In the genomic region with DNA sequence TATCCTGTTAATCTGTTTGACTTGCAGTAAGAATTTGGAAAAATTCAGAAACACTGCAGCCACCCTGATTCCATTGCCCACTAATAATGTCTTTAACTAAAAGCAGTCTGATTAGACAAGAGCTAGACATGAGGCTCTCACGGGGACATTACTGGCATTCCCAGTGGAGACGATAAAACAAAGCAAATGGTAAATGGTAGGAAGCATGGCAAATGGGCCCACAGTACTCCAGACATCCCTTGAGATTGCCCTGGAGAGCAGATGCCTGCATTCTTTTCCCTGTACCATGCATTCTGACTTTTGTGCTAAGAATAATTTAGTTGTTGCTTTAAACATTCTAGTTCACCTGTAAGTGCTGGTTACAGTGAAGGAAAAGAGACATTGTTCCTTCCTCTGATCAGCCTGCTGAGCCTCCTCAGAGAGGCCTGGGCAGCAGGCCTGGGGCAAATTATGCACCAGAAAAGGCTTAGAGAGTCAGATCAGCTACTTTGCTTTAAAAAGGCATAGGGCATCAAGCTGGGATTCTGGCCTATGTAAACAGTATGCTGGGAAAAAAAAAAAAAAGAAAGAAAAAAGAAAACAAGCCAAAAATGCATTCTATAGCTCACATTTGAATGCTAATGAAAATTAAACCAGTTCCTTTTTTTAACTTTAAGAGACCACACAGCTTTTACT, we compare ENCODE assay signal across 21 cellular contexts.
DNase-seq lines count a peak whose midpoint lies in the region; ATAC-seq, FAIRE-seq and TF ChIP-seq lines count a peak whose summit lies in the region.
"Had no signal": no experiment of that assay in that cellular context is flagged by ENCODE, and none has a peak within 500 bp of the region (broad histone marks: within the 10 kb centered on the region; RNA-seq: fewer than 3 reads in every experiment).

No MANE protein-coding gene starts in this region.

- DNase-seq in ELF-1 (ENCODE audit: low read depth, low spot score) (peak; percentile 54), H1 (ENCODE audit: low read depth in 1 of 2, low spot score in 2 of 2) (peak in 1 of 2 experiments; percentile 36), iPS DF 6.9 (ENCODE audit: low read depth, low spot score) (peak; percentile 18), foreskin melanocyte (no peak), trophoblast cell (no peak)
- DNase-seq in stimulated activated effector memory CD8-positive, alpha-beta T cell treated with anti-CD3 and anti-CD28 coated beads, Interleukin-12 subunit alpha, Interleukin-12 subunit beta, amount 100 ng/mL, for 72 hours (ENCODE audit: low spot score in 2 of 2): no peak
- DNase-seq: CD4-positive, alpha-beta memory T cell; DND-41; EL; GOT3; IMR-90 had no signal

- H3K23me2 ChIP-seq in H1 (ENCODE audit: low read depth, low read length): no peaks in the 10 kb centered on the region

- H3K36me3 ChIP-seq in HUES64 (ENCODE audit: insufficient read depth, low read length) (peaks cover 2% of the 10 kb centered on the region; the same call in 1 of the 2 replicates), H1 (ENCODE audit: control insufficient read depth in 2 of 4, insufficient read depth in 4 of 4, low read length in 3 of 4) (peaks cover 0 to 5% (median 0%) of the 10 kb centered on the region in 4 experiments; a peak in 1 of 8 replicates), iPS DF 6.9 (ENCODE audit: control insufficient read depth, insufficient read depth, low read length) (no peaks in the 10 kb centered on the region), trophoblast cell (ENCODE audit: control insufficient read depth in 1 of 2, insufficient read depth in 2 of 2, low read length in 2 of 2) (no peaks in the 10 kb centered on the region)
- H3K36me3 ChIP-seq: BLaER1, HAP-1 had no signal

- peak; percentile 50 for FAIRE-seq in H1 (lab: Jason Lieb, UNC)
- FAIRE-seq: A549, G401.6, GM12891, K562 had no signal

- no peak overlapping the region for H4K12ac ChIP-seq in trophoblast cell (ENCODE audit: low read depth, low read length)

- no peak for TF ChIP-seq RAD21 in H1 (IDR thresholded peaks at IDR 0.05 in 1 of 2, conservative IDR thresholded peaks at IDR 0.05 in 1 of 2; ENCODE audit: low read depth in 2 of 2, low read length in 2 of 2)

- H3K14ac ChIP-seq in H1 (ENCODE audit: insufficient read length) (no peak overlapping the region), trophoblast cell (ENCODE audit: low read length) (no peak overlapping the region)

- no peak for TF ChIP-seq POLR2A in H1 (IDR thresholded peaks at IDR 0.05; ENCODE audit: control extremely low read depth in 1 of 2, low read depth in 2 of 2, low read length in 2 of 2)

- no peak for TF ChIP-seq EP300 in H1 (IDR thresholded peaks at IDR 0.05; ENCODE audit: borderline replicate concordance in 1 of 2, low read depth in 2 of 2, low read length in 2 of 2)

- H3K23ac ChIP-seq in H1 (ENCODE audit: insufficient read length): no peak overlapping the region
- H3K23ac ChIP-seq in trophoblast cell (ENCODE audit: low read length): no peak overlapping the region

- H2AFZ ChIP-seq in H1 (ENCODE audit: low read length) (0 out of 2 replicates have a peak overlapping the region, but pooled peaks have one; percentile 8), trophoblast cell (ENCODE audit: insufficient read depth, low read length, poor library complexity) (no peak overlapping the region)

- no peaks in the 10 kb centered on the region for H4K20me1 ChIP-seq in H1 (replicated peaks in 1 of 2; ENCODE audit: control insufficient read depth in 1 of 2, insufficient read depth in 2 of 2, low read length in 2 of 2)
- H4K20me1 ChIP-seq: BLaER1 had no signal

- H2AK5ac ChIP-seq in H1 (ENCODE audit: low read depth, low read length) (no peak overlapping the region), trophoblast cell (ENCODE audit: low read length) (no peak overlapping the region)

- H4K8ac ChIP-seq in H1 (ENCODE audit: extremely low read depth, insufficient read depth, low read length) (no peak overlapping the region), trophoblast cell (ENCODE audit: low read depth, low read length) (no peak overlapping the region)

- no peak overlapping the region for H2BK15ac ChIP-seq in H1 (ENCODE audit: low read length)

- peak overlapping the region; percentile 14 for H2BK120ac ChIP-seq in H1 (replicated peaks; ENCODE audit: low read depth, low read length)
- H2BK120ac ChIP-seq in trophoblast cell (ENCODE audit: insufficient read depth, low read length, poor library complexity): no peak overlapping the region

- CTCF ChIA-PET in H1 (lab: Charles Lee; ENCODE audit: partially characterized antibody): interaction anchor here (1.2 to 2.8 kb wide), 3 partner anchors 10 to 62 kb away, joined by 3 to 9 read pairs (median 4); no protein-coding TSS in a partner anchor

- H3K9ac ChIP-seq in HUES64 (ENCODE audit: low read depth, low read length): peak overlapping the region; percentile 44; the same call in 1 of the 2 replicates
- H3K9ac ChIP-seq in H1 (replicated peaks in 1 of 4; ENCODE audit: extremely low read depth in 1 of 4, low read depth in 3 of 4, low read length in 3 of 4): no peak overlapping the region
- no peak overlapping the region for H3K9ac ChIP-seq in trophoblast cell (ENCODE audit: low read length)
- H3K9ac ChIP-seq: BLaER1 had no signal

- peaks cover 17% of the 10 kb centered on the region for H3K9me3 Mint-ChIP-seq in stimulated activated effector memory CD8-positive, alpha-beta T cell treated with anti-CD3 and anti-CD28 coated beads, Interleukin-12 subunit alpha, Interleukin-12 subunit beta, amount 100 ng/mL, for 72 hours

- H3K27me3 ChIP-seq in HUES64 (ENCODE audit: insufficient read depth, low read length) (no peaks in the 10 kb centered on the region), H1 (replicated peaks in 1 of 4; ENCODE audit: control insufficient read depth in 3 of 4, extremely low read depth in 1 of 4, insufficient read depth in 3 of 4, low read length in 3 of 4) (no peaks in the 10 kb centered on the region; a peak in 2 of 7 replicates), iPS DF 6.9 (ENCODE audit: control insufficient read depth, insufficient read depth, low read length) (no peaks in the 10 kb centered on the region), trophoblast cell (ENCODE audit: insufficient read depth, low read length) (no peaks in the 10 kb centered on the region)
- H3K27me3 ChIP-seq: BLaER1 had no signal

- H2BK5ac ChIP-seq in H1 (ENCODE audit: low read depth, low read length): peak overlapping the region; percentile 46; the same call in 1 of the 2 replicates
- H2BK5ac ChIP-seq in trophoblast cell (ENCODE audit: low read depth, low read length, poor library complexity): no peak overlapping the region

- H3K4me1 ChIP-seq in HUES64 (ENCODE audit: insufficient read depth, low read length) (peaks cover 12% of the 10 kb centered on the region; the same call in 1 of the 2 replicates), H1 (replicated peaks in 1 of 4; ENCODE audit: control insufficient read depth in 3 of 4, insufficient read depth in 4 of 4, low read length in 3 of 4) (peaks cover 12 to 20% (median 19%) of the 10 kb centered on the region in 4 experiments), iPS DF 6.9 (ENCODE audit: control insufficient read depth, insufficient read depth, low read length) (peaks cover 2% of the 10 kb centered on the region; the same call in 1 of the 2 replicates), trophoblast cell (ENCODE audit: control insufficient read depth in 1 of 2, insufficient read depth in 2 of 2, low read length in 2 of 2) (no peaks in the 10 kb centered on the region)
- H3K4me1 ChIP-seq: A549, BLaER1, HAP-1 had no signal

- H3K4me1 Mint-ChIP-seq in stimulated activated effector memory CD8-positive, alpha-beta T cell treated with anti-CD3 and anti-CD28 coated beads, Interleukin-12 subunit alpha, Interleukin-12 subunit beta, amount 100 ng/mL, for 72 hours: no peaks in the 10 kb centered on the region
- H3K4me1 Mint-ChIP-seq: CD14-positive monocyte; CD4-positive, alpha-beta memory T cell had no signal

- H4K91ac ChIP-seq in H1 (replicated peaks; ENCODE audit: insufficient read length, low read length) (no peak overlapping the region), trophoblast cell (ENCODE audit: low read depth, low read length) (no peak overlapping the region)

- WGBS in HUES64: 42% methylated on average over 2 of the region's 2 CpGs
- WGBS in H1 (ENCODE audit: extremely low coverage in 1 of 2, insufficient coverage in 1 of 2, insufficient read length in 1 of 2, insufficient replicate concordance in 2 of 2, low coverage in 1 of 2, low lambda C conversion rate in 2 of 2, missing lambda C conversion rate in 1 of 2), 2 experiments: 31% methylated on average over 2 of the region's 2 CpGs; no CpG with 5 or more reads in 1 of the 2 experiments
- no CpG with 5 or more reads among the region's 2 CpGs for WGBS in iPS DF 6.9 (ENCODE audit: insufficient coverage, insufficient read length)
- WGBS in trophoblast cell (ENCODE audit: extremely low coverage, insufficient coverage, insufficient read length): no CpG with 5 or more reads among the region's 2 CpGs

- no peak overlapping the region for H3K27ac Mint-ChIP-seq in stimulated activated effector memory CD8-positive, alpha-beta T cell treated with anti-CD3 and anti-CD28 coated beads, Interleukin-12 subunit alpha, Interleukin-12 subunit beta, amount 100 ng/mL, for 72 hours
- H3K27ac Mint-ChIP-seq: CD14-positive monocyte; CD4-positive, alpha-beta memory T cell had no signal

- ATAC-seq in stimulated activated effector memory CD8-positive, alpha-beta T cell treated with anti-CD3 and anti-CD28 coated beads, Interleukin-12 subunit alpha, Interleukin-12 subunit beta, amount 100 ng/mL, for 72 hours: no peak
- ATAC-seq in GM18867 (IDR thresholded peaks at IDR 0.05; ENCODE audit: unreplicated experiment): no peak
- ATAC-seq: A549, K562 had no signal

- H3K27ac ChIP-seq in HUES64 (ENCODE audit: low read depth, low read length) (peak overlapping the region; percentile 82; the same call in 1 of the 2 replicates), H1 (ENCODE audit: low read depth, low read length) (no peak overlapping the region), iPS DF 6.9 (ENCODE audit: low read length) (no peak overlapping the region), trophoblast cell (ENCODE audit: low read depth, low read length) (no peak overlapping the region)
- H3K27ac ChIP-seq: 22Rv1, A549, BLaER1 had no signal

- H3K56ac ChIP-seq in H1 (replicated peaks; ENCODE audit: insufficient read length, low read depth, low read length): no peak overlapping the region

- no peak for TF ChIP-seq CTCF in H1 (IDR thresholded peaks at IDR 0.05; ENCODE audit: control extremely low read depth in 1 of 3, insufficient read depth in 1 of 3, low read depth in 1 of 3, low read length in 3 of 3)

- no peak overlapping the region for H3K4me3 Mint-ChIP-seq in stimulated activated effector memory CD8-positive, alpha-beta T cell treated with anti-CD3 and anti-CD28 coated beads, Interleukin-12 subunit alpha, Interleukin-12 subunit beta, amount 100 ng/mL, for 72 hours
- H3K4me3 Mint-ChIP-seq: CD14-positive monocyte; CD4-positive, alpha-beta memory T cell had no signal

- no peak overlapping the region for H3K4ac ChIP-seq in H1 (replicated peaks; ENCODE audit: insufficient read length, low read depth, low read length)
- H3K4ac ChIP-seq in trophoblast cell (ENCODE audit: low read depth, low read length): no peak overlapping the region

- no peak overlapping the region for H4K5ac ChIP-seq in H1 (ENCODE audit: insufficient read length, low read depth, low read length)

- H3K79me1 ChIP-seq in H1 (ENCODE audit: low read depth, low read length) (no peaks in the 10 kb centered on the region), trophoblast cell (ENCODE audit: low read length) (no peaks in the 10 kb centered on the region)

- no peak overlapping the region for H2BK20ac ChIP-seq in H1 (ENCODE audit: low read length)

- H3K4me3 ChIP-seq in HUES64 (ENCODE audit: low read length) (no peak overlapping the region), H1 (ENCODE audit: extremely low read depth in 1 of 4, insufficient read depth in 2 of 4, low read depth in 3 of 4, low read length in 4 of 4) (no peak overlapping the region), iPS DF 6.9 (ENCODE audit: low read length) (no peak overlapping the region), trophoblast cell (ENCODE audit: low read depth, low read length) (no peak overlapping the region)
- H3K4me3 ChIP-seq: A549, BLaER1, HAP-1, K562 had no signal

- peaks cover 20% of the 10 kb centered on the region for H3K9me3 ChIP-seq in HUES64 (ENCODE audit: insufficient read depth, low read depth, low read length)
- peaks cover 17 to 18% of the 10 kb centered on the region in 2 experiments for H3K9me3 ChIP-seq in H1 (ENCODE audit: insufficient read depth in 2 of 2, low read depth in 1 of 2, low read length in 1 of 2)
- peaks cover 1% of the 10 kb centered on the region for H3K9me3 ChIP-seq in iPS DF 6.9 (ENCODE audit: control insufficient read depth, insufficient read depth, low read length)
- peaks cover 4% of the 10 kb centered on the region for H3K9me3 ChIP-seq in trophoblast cell (ENCODE audit: insufficient read depth, low read depth, low read length)

- no peaks in the 10 kb centered on the region for H3K36me3 Mint-ChIP-seq in stimulated activated effector memory CD8-positive, alpha-beta T cell treated with anti-CD3 and anti-CD28 coated beads, Interleukin-12 subunit alpha, Interleukin-12 subunit beta, amount 100 ng/mL, for 72 hours
- H3K36me3 Mint-ChIP-seq: CD14-positive monocyte; CD4-positive, alpha-beta memory T cell had no signal

- H3K18ac ChIP-seq in H1 (ENCODE audit: extremely low read depth, low read length): peak overlapping the region; percentile 36; the same call in 1 of the 2 replicates
- H3K18ac ChIP-seq in trophoblast cell (ENCODE audit: low read length): no peak overlapping the region

- POLR2A ChIA-PET in H1 (lab: Charles Lee; ENCODE audit: partially characterized antibody): no interaction called here

- no peaks in the 10 kb centered on the region for H3K79me2 ChIP-seq in H1 (ENCODE audit: control insufficient read depth in 1 of 2, insufficient read depth in 2 of 2, low read length in 2 of 2)
- H3K79me2 ChIP-seq in trophoblast cell (ENCODE audit: control insufficient read depth, insufficient read depth, low read length, poor library complexity): no peaks in the 10 kb centered on the region

- no peak overlapping the region for H2BK12ac ChIP-seq in H1 (ENCODE audit: low read depth, low read length)
- H2BK12ac ChIP-seq in trophoblast cell (ENCODE audit: low read length): no peak overlapping the region

- H3K4me2 ChIP-seq in H1 (ENCODE audit: insufficient read depth in 1 of 2, low read depth in 2 of 2, low read length in 2 of 2) (peak overlapping the region; percentile 19 to 45; a peak in 3 of 4 replicates), trophoblast cell (ENCODE audit: low read length) (no peak overlapping the region)
- H3K4me2 ChIP-seq: A549, BLaER1 had no signal

Comparison
In these comparisons a context has a peak if more than half of its experiments do, and no peak if none do; other contexts are left out.
1. DNase-seq: peak in ELF-1 (single experiment) and iPS DF 6.9 (single experiment); none in foreskin melanocyte (single experiment), stimulated activated effector memory CD8-positive, alpha-beta T cell treated with anti-CD3 and anti-CD28 coated beads, Interleukin-12 subunit alpha, Interleukin-12 subunit beta, amount 100 ng/mL, for 72 hours (0 of 2) and trophoblast cell (0 of 2).